In genomic region chr17:81386141-81386645, GRCh38 we compare ENCODE assay signal across 9 cellular contexts. TPM values are rescaled to one million over a fixed set of nuclear protein-coding genes. Genes with fewer than 3 reads are reported as not detected.
DNase-seq lines count a peak whose midpoint lies in the region; ATAC-seq and TF ChIP-seq lines count a peak whose summit lies in the region.
"Had no signal": no experiment of that assay in that cellular context is flagged by ENCODE, and none has a peak within 500 bp of the region (broad histone marks: within the 10 kb centered on the region; RNA-seq: fewer than 3 reads in every experiment).

No MANE protein-coding gene starts in this region.

- no peaks in the 10 kb centered on the region for H3K36me3 Mint-ChIP-seq in activated CD4-positive, alpha-beta T cell treated with anti-CD3 and anti-CD28 coated beads, Interleukin-2, amount 10 ng/mL, durations not matched to agents 7 days and 5 days (ENCODE audit: low read depth)
- no peaks in the 10 kb centered on the region for H3K36me3 Mint-ChIP-seq in brain

- no peaks in the 10 kb centered on the region for H3K9me3 Mint-ChIP-seq in activated CD4-positive, alpha-beta T cell treated with anti-CD3 and anti-CD28 coated beads, Interleukin-2, amount 10 ng/mL, durations not matched to agents 7 days and 5 days
- H3K9me3 Mint-ChIP-seq in brain = no peaks in the 10 kb centered on the region

- H3K27ac ChIP-seq in thymus (ENCODE audit: low read depth) = no peak overlapping the region

- CTCF ChIA-PET in activated CD4-positive, alpha-beta T cell treated with anti-CD3 and anti-CD28 coated beads, Interleukin-2, amount 10 ng/mL, durations not matched to agents 7 days and 5 days (lab: Charles Lee) = interaction anchor here (1.2 kb wide), 1 partner anchor 12 kb away, joined by 3 read pairs; no protein-coding TSS in a partner anchor

- no peaks in the 10 kb centered on the region for H3K36me3 ChIP-seq in thymus (ENCODE audit: control insufficient read depth, insufficient read depth)

- H3K27me3 Mint-ChIP-seq in activated CD4-positive, alpha-beta T cell treated with anti-CD3 and anti-CD28 coated beads, Interleukin-2, amount 10 ng/mL, durations not matched to agents 7 days and 5 days = peaks cover 46% of the 10 kb centered on the region
- H3K27me3 Mint-ChIP-seq in brain = peaks cover 4% of the 10 kb centered on the region

- no peaks in the 10 kb centered on the region for H3K9me3 ChIP-seq in thymus (ENCODE audit: control insufficient read depth)

- POLR2A ChIA-PET in activated CD4-positive, alpha-beta T cell treated with anti-CD3 and anti-CD28 coated beads, Interleukin-2, amount 10 ng/mL, durations not matched to agents 7 days and 5 days (lab: Charles Lee) = no interaction called here

- H3K4me3 ChIP-seq in thymus (ENCODE audit: low read length) = peak overlapping the region; percentile 56

- no peak for DNase-seq in activated CD4-positive, alpha-beta T cell treated with anti-CD3 and anti-CD28 coated beads, Interleukin-2, amount 10 ng/mL, durations not matched to agents 7 days and 5 days
- DNase-seq in activated CD4-positive, alpha-beta T cell treated with anti-CD3 and anti-CD28 coated beads for 1 hour = no peak
- DNase-seq in medulla oblongata (ENCODE audit: extremely low spot score) (peak; percentile 39), GDM1 (lab: John Stamatoyannopoulos, UW) (no peak), HuH-7 (ENCODE audit: low spot score) (no peak)
- DNase-seq: NCI-H226 had no signal

- TF ChIP-seq CTCF in brain (conservative IDR thresholded peaks at IDR 0.05) = no peak

- peaks cover 39% of the 10 kb centered on the region for H3K27me3 ChIP-seq in thymus (ENCODE audit: control insufficient read depth, insufficient read depth)

- H3K4me3 Mint-ChIP-seq in activated CD4-positive, alpha-beta T cell treated with anti-CD3 and anti-CD28 coated beads, Interleukin-2, amount 10 ng/mL, durations not matched to agents 7 days and 5 days = peak overlapping the region; percentile 13
- H3K4me3 Mint-ChIP-seq in brain = peak overlapping the region; percentile 72 to 76 (median 75)

- H3K4me1 ChIP-seq in thymus (ENCODE audit: control insufficient read depth, insufficient read depth, low read length) = peaks cover 8% of the 10 kb centered on the region

- no peaks in the 10 kb centered on the region for H3K4me1 Mint-ChIP-seq in activated CD4-positive, alpha-beta T cell treated with anti-CD3 and anti-CD28 coated beads, Interleukin-2, amount 10 ng/mL, durations not matched to agents 7 days and 5 days
- peaks cover 59% of the 10 kb centered on the region for H3K4me1 Mint-ChIP-seq in brain

- ATAC-seq in GM21717 (IDR thresholded peaks at IDR 0.05; ENCODE audit: unreplicated experiment) = no peak

- H3K27ac Mint-ChIP-seq in activated CD4-positive, alpha-beta T cell treated with anti-CD3 and anti-CD28 coated beads, Interleukin-2, amount 10 ng/mL, durations not matched to agents 7 days and 5 days = no peak overlapping the region
- H3K27ac Mint-ChIP-seq in brain = peak overlapping the region; percentile 82 to 95 (median 86)

- 53% methylated on average over 15 of the region's 15 CpGs for WGBS in thymus

RNA-seq across cellular contexts. Expression of gene BAHCC1, which starts 9.1 kb away (rescaled TPM):
- not detected for total RNA-seq in activated CD4-positive, alpha-beta T cell treated with anti-CD3 and anti-CD28 coated beads, Interleukin-2, amount 10 ng/mL, durations not matched to agents 7 days and 5 days
- polyA plus RNA-seq in brain (ENCODE audit: insufficient read depth, low read depth, low replicate concordance) (19.5 TPM), thymus (7.3 TPM)
